8 cellular contexts compared by ENCODE assay signal in the genomic region with DNA sequence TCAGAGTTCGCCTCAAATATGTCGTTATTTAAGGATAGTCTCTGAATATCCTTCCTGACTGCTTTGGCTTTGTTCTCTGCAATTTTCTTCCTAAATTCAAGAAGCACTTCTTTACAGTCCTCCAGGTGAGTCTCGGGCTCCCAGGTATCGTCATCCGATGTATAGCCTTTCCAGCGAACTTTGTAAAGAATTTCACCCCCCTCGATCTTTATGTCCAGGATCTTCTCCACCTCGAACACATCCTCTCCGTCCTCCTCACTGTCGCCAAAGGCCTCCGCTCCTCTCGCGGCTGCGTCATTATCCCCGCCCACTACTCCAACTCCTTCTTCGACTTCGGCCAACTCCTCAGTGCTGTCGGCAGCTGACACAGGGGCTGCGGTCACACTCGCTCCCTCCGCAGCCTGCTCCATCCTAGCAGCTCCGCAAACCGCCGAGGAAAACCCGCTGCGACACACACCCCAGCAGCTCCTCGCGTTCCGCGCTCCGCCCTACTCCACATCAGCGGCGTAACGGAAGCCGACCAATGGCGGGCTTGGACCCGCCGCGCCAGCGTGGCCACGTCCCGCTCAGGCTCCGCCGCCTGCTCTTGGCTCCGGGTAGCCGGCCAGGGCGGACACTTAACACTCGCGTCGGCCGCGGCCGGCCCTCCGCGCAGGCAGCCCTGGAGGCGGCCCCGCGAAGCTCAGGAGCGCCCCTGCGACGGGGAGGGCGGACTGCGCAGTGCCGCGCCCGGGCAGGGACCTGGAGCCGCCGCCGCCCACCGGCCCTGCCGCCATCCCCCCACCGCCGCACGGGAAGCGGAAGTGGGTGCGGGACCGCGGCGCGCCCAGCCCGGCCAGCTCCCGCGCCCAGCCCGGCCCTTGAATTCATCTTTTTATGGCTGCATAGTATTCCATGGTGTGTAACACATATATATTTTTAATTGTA. TPM values are rescaled to one million over a fixed set of nuclear protein-coding genes. Genes with fewer than 3 reads are reported as not detected.
DNase-seq lines count a peak whose midpoint lies in the region; ATAC-seq and TF ChIP-seq lines count a peak whose summit lies in the region.

No MANE protein-coding gene starts in this region.

- H3K4me3 ChIP-seq in right atrium auricular region (peak overlapping the region in 1 of 2 donors; percentile 29), skeletal muscle cell (ENCODE audit: low read depth, low read length) (peak overlapping the region; percentile 49)

- H3K9me3 Mint-ChIP-seq in activated naive CD4-positive, alpha-beta T cell treated with anti-CD3 and anti-CD28 coated beads, Interleukin-2, amount 10 ng/mL, durations not matched to agents 7 days and 5 days: no peaks in the 10 kb centered on the region

- no peak overlapping the region for H3K27ac Mint-ChIP-seq in activated naive CD4-positive, alpha-beta T cell treated with anti-CD3 and anti-CD28 coated beads, Interleukin-2, amount 10 ng/mL, durations not matched to agents 7 days and 5 days

- ATAC-seq in Right ventricle myocardium inferior (no peak), left ventricle myocardium superior (peak; percentile 36), GM21515 (IDR thresholded peaks at IDR 0.05; ENCODE audit: unreplicated experiment) (no peak), HG03139 (IDR thresholded peaks at IDR 0.05; ENCODE audit: unreplicated experiment) (no peak)

- no peak overlapping the region for H3K27ac ChIP-seq in right atrium auricular region

- CTCF ChIA-PET in activated naive CD4-positive, alpha-beta T cell treated with anti-CD3 and anti-CD28 coated beads, Interleukin-2, amount 10 ng/mL, durations not matched to agents 7 days and 5 days (lab: Charles Lee): no interaction called here
- CTCF ChIA-PET in GM10248 (lab: Yijun Ruan, JAX): no interaction called here

- peaks cover 0 to 6% of the 10 kb centered on the region in 2 donors for H3K9me3 ChIP-seq in right atrium auricular region

- peaks cover 40% of the 10 kb centered on the region for H3K27me3 Mint-ChIP-seq in activated naive CD4-positive, alpha-beta T cell treated with anti-CD3 and anti-CD28 coated beads, Interleukin-2, amount 10 ng/mL, durations not matched to agents 7 days and 5 days

- peaks cover 7% of the 10 kb centered on the region for H3K4me1 Mint-ChIP-seq in activated naive CD4-positive, alpha-beta T cell treated with anti-CD3 and anti-CD28 coated beads, Interleukin-2, amount 10 ng/mL, durations not matched to agents 7 days and 5 days

- DNase-seq in Right ventricle myocardium inferior (ENCODE audit: missing footprints): peak; percentile 65
- DNase-seq in right atrium auricular region (ENCODE audit: low spot score): no peak
- peak; percentile 40 for DNase-seq in activated naive CD4-positive, alpha-beta T cell treated with anti-CD3 and anti-CD28 coated beads, Interleukin-2, amount 10 ng/mL, durations not matched to agents 7 days and 5 days
- peak; percentile 31 for DNase-seq in left ventricle myocardium superior
- DNase-seq in skeletal muscle cell (ENCODE audit: low read depth): peak; percentile 18
- DNase-seq in GM10248 (ENCODE audit: extremely low spot score): no peak

- H3K36me3 ChIP-seq in right atrium auricular region: no peaks in the 10 kb centered on the region

- no peaks in the 10 kb centered on the region for H3K4me1 ChIP-seq in right atrium auricular region

- peak overlapping the region; percentile 39 for H3K4me3 Mint-ChIP-seq in activated naive CD4-positive, alpha-beta T cell treated with anti-CD3 and anti-CD28 coated beads, Interleukin-2, amount 10 ng/mL, durations not matched to agents 7 days and 5 days

- no peak for TF ChIP-seq CTCF in right atrium auricular region (IDR thresholded peaks at IDR 0.05)
- TF ChIP-seq CTCF in GM10248 (IDR thresholded peaks at IDR 0.05; ENCODE audit: control extremely low read depth, extremely low read depth, low read depth, missing control alignments): no peak

- POLR2A ChIA-PET in GM10248 (lab: Yijun Ruan, JAX): no interaction called here

- H3K27me3 ChIP-seq in right atrium auricular region: no peaks in the 10 kb centered on the region

- peaks cover 2% of the 10 kb centered on the region for H3K36me3 Mint-ChIP-seq in activated naive CD4-positive, alpha-beta T cell treated with anti-CD3 and anti-CD28 coated beads, Interleukin-2, amount 10 ng/mL, durations not matched to agents 7 days and 5 days

- intact Hi-C loops in Right ventricle myocardium inferior (cut with DNase I): no loop called here
- intact Hi-C loops in left ventricle myocardium superior (cut with micrococcal nuclease): no loop called here

RNA-seq across cellular contexts. Expression of gene CD163L1, which starts 4.1 kb away (rescaled TPM):
- total RNA-seq in Right ventricle myocardium inferior (3.0 TPM), right atrium auricular region (under 1 TPM; 0.24 to 0.37 TPM), left ventricle myocardium superior (1.6 TPM)

Comparison
In these comparisons a context has a peak if more than half of its experiments do, and no peak if none do; other contexts are left out.
1. DNase-seq: peak in Right ventricle myocardium inferior (single experiment), activated naive CD4-positive, alpha-beta T cell treated with anti-CD3 and anti-CD28 coated beads, Interleukin-2, amount 10 ng/mL, durations not matched to agents 7 days and 5 days (single experiment), left ventricle myocardium superior (single experiment) and skeletal muscle cell (single experiment); none in right atrium auricular region (single experiment) and GM10248 (single experiment).